8 cellular contexts compared by ENCODE assay signal in genomic region chr3:57596495-57597239, GRCh38.
A peak's percentile ranks its signal among the peaks of the same experiment; 100 is the strongest.
DNase-seq lines count a peak whose midpoint lies in the region; ATAC-seq, FAIRE-seq and TF ChIP-seq lines count a peak whose summit lies in the region.

No MANE protein-coding gene starts in this region.

- peak; percentile 69 for FAIRE-seq in RCC 7860 (lab: Jason Lieb, UNC)

- peak overlapping the region; percentile 98 for H3K4me3 ChIP-seq in GM12875 (ENCODE audit: low read depth, low read length)

- peak overlapping the region; percentile 98 for H3K4me3 Mint-ChIP-seq in nephron progenitor cell

- peaks cover 43% of the 10 kb centered on the region for H3K4me1 Mint-ChIP-seq in nephron progenitor cell

- peaks cover 40% of the 10 kb centered on the region for H3K36me3 Mint-ChIP-seq in nephron progenitor cell (ENCODE audit: low read depth)

- TF ChIP-seq CTCF in GM12875 (IDR thresholded peaks at IDR 0.05; ENCODE audit: borderline replicate concordance, insufficient read depth, low read depth, low read length) (no peak), nephron progenitor cell (IDR thresholded peaks at IDR 0.05) (no peak)

- peak overlapping the region; percentile 100 for H3K27ac Mint-ChIP-seq in nephron progenitor cell

- H3K9me3 Mint-ChIP-seq in nephron progenitor cell = no peaks in the 10 kb centered on the region

- H3K27me3 Mint-ChIP-seq in nephron progenitor cell (ENCODE audit: low read depth, poor library complexity) = no peaks in the 10 kb centered on the region

- peak; percentile 85 for DNase-seq in RCC 7860 (ENCODE audit: low spot score)
- DNase-seq in activated effector memory CD4-positive, alpha-beta T cell treated with anti-CD3 and anti-CD28 coated beads, Interleukin-2, amount 50 U/mL, for 16 hours = peak; percentile 89
- DNase-seq in fibroblast of the conjunctiva (ENCODE audit: low read depth) = peak; percentile 78
- DNase-seq in nephron progenitor cell = peak; percentile 72
- DNase-seq in stimulated activated naive CD8-positive, alpha-beta T cell treated with anti-CD3 and anti-CD28 coated beads, Interleukin-15, Interleukin-2, amounts not matched to agents 100 U/mL and 50 U/mL, for 24 hours = peak; percentile 67

- ATAC-seq in HG03045 (IDR thresholded peaks at IDR 0.05; ENCODE audit: unreplicated experiment) (peak; percentile 9), HG03095 (IDR thresholded peaks at IDR 0.05; ENCODE audit: unreplicated experiment) (no peak)
- peak; percentile 1 for ATAC-seq in stimulated activated naive CD8-positive, alpha-beta T cell treated with anti-CD3 and anti-CD28 coated beads, Interleukin-15, Interleukin-2, amounts not matched to agents 100 U/mL and 50 U/mL, for 24 hours
